17 cellular contexts compared by ENCODE assay signal in the genomic region with DNA sequence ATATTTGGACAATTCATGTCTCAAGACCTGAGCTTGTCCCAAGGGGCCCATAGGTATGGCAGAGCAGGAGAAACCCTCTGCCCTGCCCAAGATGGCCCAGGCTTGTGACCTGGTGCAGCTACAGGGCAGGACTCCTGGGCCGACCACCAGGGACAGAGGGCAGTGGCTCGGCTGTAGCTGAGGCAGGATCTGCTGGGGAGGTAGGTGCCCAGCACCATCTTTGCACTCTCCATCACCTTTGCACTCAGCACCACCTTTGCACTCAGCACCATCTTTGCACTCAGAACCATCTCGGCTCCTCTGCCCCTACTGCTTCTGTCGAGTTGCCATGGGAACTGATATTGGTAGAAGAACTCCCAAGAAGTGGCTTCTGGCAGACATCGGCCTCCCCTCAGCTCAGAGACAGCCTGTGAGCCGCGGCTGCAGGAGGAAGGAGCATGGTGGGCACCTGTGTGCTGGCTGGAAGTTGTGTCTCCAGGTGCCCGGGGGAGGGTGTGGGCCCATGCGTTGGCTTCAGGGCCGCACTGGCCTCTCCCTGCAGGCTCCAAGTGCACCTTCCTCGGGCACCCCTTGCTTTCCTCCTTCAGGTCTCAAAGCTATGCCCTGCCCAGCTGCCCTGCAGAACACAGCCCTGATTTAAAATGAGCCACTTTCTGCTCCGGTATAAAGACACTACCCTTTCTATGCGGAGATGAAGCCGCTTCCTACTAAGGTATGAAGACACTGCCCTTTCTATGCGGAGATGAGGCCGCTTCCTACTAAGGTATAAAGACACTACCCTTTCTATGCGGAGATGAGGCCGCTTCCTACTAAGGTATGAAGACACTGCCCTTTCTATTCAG.
DNase-seq lines count a peak whose midpoint lies in the region; ATAC-seq and TF ChIP-seq lines count a peak whose summit lies in the region.
"Had no signal": no experiment of that assay in that cellular context is flagged by ENCODE, and none has a peak within 500 bp of the region (broad histone marks: within the 10 kb centered on the region; RNA-seq: fewer than 3 reads in every experiment).

No MANE protein-coding gene starts in this region.

- TF ChIP-seq CTCF in RWPE2 (IDR thresholded peaks at IDR 0.05; ENCODE audit: poor library complexity, severe bottlenecking) (no peak), chondrocyte (IDR thresholded peaks at IDR 0.05) (no peak), nephron progenitor cell (IDR thresholded peaks at IDR 0.05) (no peak), sigmoid colon (IDR thresholded peaks at IDR 0.05) (no peak)

- H3K4me3 ChIP-seq in RWPE2 (ENCODE audit: severe bottlenecking): no peak overlapping the region
- no peak overlapping the region for H3K4me3 ChIP-seq in sigmoid colon
- H3K4me3 ChIP-seq: A549, HAP-1 had no signal

- H3K4me1 Mint-ChIP-seq in chondrocyte (ENCODE audit: low read depth) (no peaks in the 10 kb centered on the region), nephron progenitor cell (no peaks in the 10 kb centered on the region)
- H3K4me1 Mint-ChIP-seq: CD14-positive monocyte had no signal

- H3K36me3 Mint-ChIP-seq in chondrocyte (ENCODE audit: low read depth) (peaks cover 2% of the 10 kb centered on the region), nephron progenitor cell (ENCODE audit: low read depth) (peaks cover 4% of the 10 kb centered on the region)
- H3K36me3 Mint-ChIP-seq: CD14-positive monocyte; CD8-positive, alpha-beta T cell had no signal

- H3K27me3 ChIP-seq in RWPE2 (ENCODE audit: insufficient read depth, poor library complexity, severe bottlenecking): no peaks in the 10 kb centered on the region
- peaks cover 0 to 22% (median 0%) of the 10 kb centered on the region in 3 donors for H3K27me3 ChIP-seq in sigmoid colon

- H3K9me3 ChIP-seq in RWPE2 (ENCODE audit: severe bottlenecking) (peaks cover 6% of the 10 kb centered on the region), sigmoid colon (no peaks in the 10 kb centered on the region)
- H3K9me3 ChIP-seq: HAP-1 had no signal

- intact Hi-C loops in sigmoid colon (cut with DNase I): no loop called here

- no peaks in the 10 kb centered on the region for H3K36me3 ChIP-seq in RWPE2 (ENCODE audit: low read depth)
- no peaks in the 10 kb centered on the region for H3K36me3 ChIP-seq in sigmoid colon
- H3K36me3 ChIP-seq: HAP-1 had no signal

- no peak overlapping the region for H3K27ac Mint-ChIP-seq in chondrocyte (ENCODE audit: unreplicated experiment)
- peak overlapping the region; percentile 93 for H3K27ac Mint-ChIP-seq in nephron progenitor cell
- H3K27ac Mint-ChIP-seq: CD8-positive, alpha-beta T cell had no signal

- 94% methylated on average over 18 of the region's 18 CpGs for WGBS in sigmoid colon, 2 donors

- H3K27me3 Mint-ChIP-seq in chondrocyte (ENCODE audit: low read depth): no peaks in the 10 kb centered on the region
- peaks cover 3% of the 10 kb centered on the region for H3K27me3 Mint-ChIP-seq in nephron progenitor cell (ENCODE audit: low read depth, poor library complexity)

- no peaks in the 10 kb centered on the region for H3K4me1 ChIP-seq in RWPE2 (ENCODE audit: insufficient read depth, poor library complexity, severe bottlenecking)
- H3K4me1 ChIP-seq in sigmoid colon: no peaks in the 10 kb centered on the region
- H3K4me1 ChIP-seq: A549, HAP-1 had no signal

- TF ChIP-seq EP300 in sigmoid colon (IDR thresholded peaks at IDR 0.05): no peak

- ATAC-seq in RWPE2 (ENCODE audit: low read depth) (no peak), HG03378 (IDR thresholded peaks at IDR 0.05; ENCODE audit: unreplicated experiment) (no peak)
- ATAC-seq: A549; CD8-positive, alpha-beta T cell had no signal

- DNase-seq in RWPE2 (ENCODE audit: low spot score) (peak; percentile 25), chondrocyte (ENCODE audit: low spot score) (peak; percentile 69), nephron progenitor cell (no peak), sigmoid colon (peak; percentile 52)
- DNase-seq in activated naive CD4-positive, alpha-beta T cell treated with Interleukin-2 at 50 U/mL for 16 hours: no peak
- no peak for DNase-seq in activated CD4-positive, CD25-positive, alpha-beta regulatory T cell (lab: John Stamatoyannopoulos, UW)
- DNase-seq: CD8-positive, alpha-beta T cell; COR-L47; DMS153; DMS79 treated with DMSO at 0.1 percent for 48 hours; EL; GOT3 had no signal

- H3K4me3 Mint-ChIP-seq in chondrocyte (ENCODE audit: unreplicated experiment) (no peak overlapping the region), nephron progenitor cell (no peak overlapping the region)
- H3K4me3 Mint-ChIP-seq: CD14-positive monocyte; CD8-positive, alpha-beta T cell had no signal

- no peak for TF ChIP-seq POLR2A in sigmoid colon (IDR thresholded peaks at IDR 0.05)

- peaks cover 15% of the 10 kb centered on the region for H3K9me3 Mint-ChIP-seq in chondrocyte (ENCODE audit: low read depth)
- peaks cover 14% of the 10 kb centered on the region for H3K9me3 Mint-ChIP-seq in nephron progenitor cell
- H3K9me3 Mint-ChIP-seq: CD8-positive, alpha-beta T cell had no signal

- H3K27ac ChIP-seq in RWPE2 (ENCODE audit: poor library complexity, severe bottlenecking) (no peak overlapping the region), sigmoid colon (no peak overlapping the region)
- H3K27ac ChIP-seq: A549, HL-60 had no signal

Comparison
In these comparisons a context has a peak if more than half of its experiments do, and no peak if none do; other contexts are left out.
1. DNase-seq: peak in RWPE2 (single experiment), chondrocyte (single experiment) and sigmoid colon (single experiment); none in nephron progenitor cell (single experiment), activated naive CD4-positive, alpha-beta T cell treated with Interleukin-2 at 50 U/mL for 16 hours (single experiment) and activated CD4-positive, CD25-positive, alpha-beta regulatory T cell (0 of 4).